In genomic region chr13:33206425-33206824, GRCh38 we compare ENCODE assay signal across 2 cellular contexts.
TF ChIP-seq lines count a peak whose summit lies in the region.

No MANE protein-coding gene starts in this region.

TF ChIP-seq in SK-N-SH, 30 proteins besides CTCF, POLR2A, EP300 and RAD21 (continued from another document):
- TF ChIP-seq RCOR1 (IDR thresholded peaks at IDR 0.05; ENCODE audit: low read length), result no peak
- TF ChIP-seq NRF1 (IDR thresholded peaks at IDR 0.05; ENCODE audit: low read depth, low read length), result no peak
- TF ChIP-seq TAF1 (IDR thresholded peaks at IDR 0.05; ENCODE audit: borderline replicate concordance, low read depth, low read length), result no peak
TF ChIP-seq in SK-N-SH: peak in this region for 0.

TF ChIP-seq in SK-N-SH treated with all-trans-retinoic acid at 6 μM for 48 hours, 23 proteins besides CTCF, POLR2A, EP300 and RAD21 (continued from another document):
- TF ChIP-seq PATZ1 (CRISPR knock-in tag; IDR thresholded peaks at IDR 0.05; ENCODE audit: borderline replicate concordance) (no peak), CSDC2 (CRISPR knock-in tag; IDR thresholded peaks at IDR 0.05) (no peak), RARB (CRISPR knock-in tag; IDR thresholded peaks at IDR 0.05) (no peak), TCF4 (CRISPR knock-in tag; IDR thresholded peaks at IDR 0.05; ENCODE audit: borderline replicate concordance) (no peak), ESRRG (CRISPR knock-in tag; IDR thresholded peaks at IDR 0.05) (no peak), ZNF8 (CRISPR knock-in tag; IDR thresholded peaks at IDR 0.05) (no peak), BACH2 (CRISPR knock-in tag; IDR thresholded peaks at IDR 0.05; ENCODE audit: borderline replicate concordance) (no peak), CSRNP3 (CRISPR knock-in tag; IDR thresholded peaks at IDR 0.05) (no peak), ZC3H10 (CRISPR knock-in tag; IDR thresholded peaks at IDR 0.05) (no peak), OSR1 (CRISPR knock-in tag; IDR thresholded peaks at IDR 0.05) (no peak), TOX (CRISPR knock-in tag; IDR thresholded peaks at IDR 0.05; ENCODE audit: borderline replicate concordance) (no peak), ISL1 (CRISPR knock-in tag; IDR thresholded peaks at IDR 0.05) (no peak), SNAI2 (CRISPR knock-in tag; IDR thresholded peaks at IDR 0.05) (no peak)
TF ChIP-seq in SK-N-SH treated with all-trans-retinoic acid at 6 μM for 48 hours: peak in this region for 0.
